1 cellular context compared by ENCODE assay signal in the genomic region with DNA sequence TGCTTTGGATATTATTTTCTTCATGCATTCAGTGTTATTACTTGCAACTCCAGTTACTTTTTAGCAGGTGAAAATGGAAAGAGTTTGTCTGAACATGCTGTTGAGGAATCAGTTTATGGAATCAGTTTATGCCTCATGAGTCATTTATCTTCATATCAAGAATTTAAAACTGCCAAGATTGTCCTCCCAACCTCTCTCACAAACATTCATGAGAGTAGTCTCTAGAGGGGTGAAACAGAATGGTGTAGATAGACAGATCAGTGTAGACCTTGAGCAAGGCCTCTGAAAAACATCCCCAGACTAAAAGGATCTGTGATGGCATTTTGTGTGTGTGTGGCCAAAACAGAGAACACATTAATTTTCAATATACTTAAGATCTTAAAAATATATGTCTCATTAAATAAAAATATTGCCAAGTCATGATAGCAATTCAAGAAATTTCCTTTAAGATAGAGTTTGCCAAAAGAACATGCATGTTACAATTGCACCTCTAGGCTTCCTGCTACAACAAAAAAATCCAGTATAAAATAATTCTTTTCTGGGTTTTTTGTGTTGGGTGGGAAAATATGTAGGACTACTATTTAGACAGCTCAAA.
TF ChIP-seq lines count a peak whose summit lies in the region.

No MANE protein-coding gene starts in this region.

TF ChIP-seq in GM12878, 131 proteins besides CTCF, POLR2A, EP300 and RAD21:
- TF ChIP-seq CEBPB (IDR thresholded peaks at IDR 0.05; ENCODE audit: borderline replicate concordance in 1 of 2, low read depth in 2 of 2, low read length in 2 of 2) (no peak), EGR1 (IDR thresholded peaks at IDR 0.05; ENCODE audit: borderline replicate concordance in 1 of 2, low read depth in 2 of 2, low read length in 2 of 2) (no peak), YBX1 (IDR thresholded peaks at IDR 0.05) (no peak), WRNIP1 (IDR thresholded peaks at IDR 0.05; ENCODE audit: borderline replicate concordance, low read depth, low read length) (no peak), RELA (IDR thresholded peaks at IDR 0.05; ENCODE audit: borderline replicate concordance, partially characterized antibody) (no peak), CHD1 (IDR thresholded peaks at IDR 0.05; ENCODE audit: low read depth, low read length) (no peak), IKZF2 (IDR thresholded peaks at IDR 0.05) (no peak), BACH1 (IDR thresholded peaks at IDR 0.05; ENCODE audit: borderline replicate concordance) (no peak), SMARCA5 (IDR thresholded peaks at IDR 0.05) (no peak)
